ENCODE assay signal across 7 cellular contexts in the genomic region with DNA sequence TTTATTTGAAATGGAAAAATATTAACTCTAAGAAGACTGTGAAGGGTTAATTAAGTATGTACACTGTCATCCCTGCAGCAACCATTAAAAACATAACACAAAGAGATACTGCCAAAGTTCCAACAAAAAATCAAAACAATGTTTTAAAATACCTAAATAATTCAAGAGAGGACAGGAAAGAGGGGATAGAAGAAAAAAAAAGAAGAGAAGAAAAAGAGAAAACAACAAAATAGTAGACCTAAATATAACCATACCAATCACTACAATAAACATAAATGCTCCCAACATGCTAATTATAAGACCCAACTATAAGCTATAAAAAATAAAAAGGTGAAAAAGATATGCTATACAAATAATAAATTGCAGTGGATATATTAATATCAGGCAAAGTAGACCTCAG.
"Had no signal": no experiment of that assay in that cellular context is flagged by ENCODE, and none has a peak within 500 bp of the region (broad histone marks: within the 10 kb centered on the region; RNA-seq: fewer than 3 reads in every experiment).

No MANE protein-coding gene starts in this region.

- DNase-seq: GM23248, GOT3, H7, HFFc6 had no signal

- ATAC-seq: HCT116, HepG2 had no signal

- H3K27ac Mint-ChIP-seq: HFFc6, IgD-negative memory B cell had no signal

- H3K4me3 Mint-ChIP-seq: HFFc6, IgD-negative memory B cell had no signal

- H3K9me3 Mint-ChIP-seq: HFFc6, IgD-negative memory B cell had no signal

- H3K36me3 Mint-ChIP-seq: IgD-negative memory B cell had no signal

- H3K27me3 Mint-ChIP-seq: IgD-negative memory B cell had no signal
